Comparison of ENCODE assay signal across 8 cellular contexts in the genomic region with DNA sequence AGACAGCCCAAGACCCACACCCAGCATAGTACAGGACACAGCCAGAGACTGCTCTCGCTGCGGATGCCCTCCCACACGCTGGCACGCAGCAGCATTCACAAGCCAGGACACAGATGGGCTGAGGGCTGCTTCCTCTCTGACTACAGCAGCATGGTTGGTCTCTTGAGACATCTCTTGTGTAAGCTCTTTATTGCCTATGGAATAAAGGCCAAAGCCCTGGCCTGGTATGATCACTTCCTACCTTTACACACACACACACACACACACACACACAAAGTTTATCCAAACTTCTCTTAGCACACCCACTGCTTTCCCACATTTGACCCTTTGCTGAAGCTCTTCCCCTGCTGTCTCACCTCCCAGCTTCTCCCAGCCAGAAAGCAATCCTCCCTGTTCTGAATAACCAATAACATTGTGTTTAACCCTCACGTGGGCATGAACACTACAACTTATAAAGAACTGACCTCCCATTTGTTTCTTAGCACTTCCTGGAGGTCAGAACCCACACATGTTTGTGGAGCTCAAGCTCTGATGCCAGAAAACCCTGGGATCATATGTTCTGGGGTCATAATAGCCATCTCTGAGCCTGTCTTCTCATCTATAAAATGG. TPM values are rescaled to one million over a fixed set of nuclear protein-coding genes. Genes with fewer than 3 reads are reported as not detected.
A peak's percentile ranks its signal among the peaks of the same experiment; 100 is the strongest.
DNase-seq lines count a peak whose midpoint lies in the region; ATAC-seq lines count a peak whose summit lies in the region.

No MANE protein-coding gene starts in this region.

- intact Hi-C loops in Right ventricle myocardium superior (cut with DNase I) (no loop called here), sciatic nerve (cut with DNase I) (no loop called here)

- no peaks in the 10 kb centered on the region for H3K36me3 Mint-ChIP-seq in activated T-helper 17 cell treated with anti-CD3 and anti-CD28 coated beads, Interleukin-2, amount 50 U/mL, for 72 hours (ENCODE audit: low read depth)

- peaks cover 18% of the 10 kb centered on the region for H3K4me1 Mint-ChIP-seq in activated T-helper 17 cell treated with anti-CD3 and anti-CD28 coated beads, Interleukin-2, amount 50 U/mL, for 72 hours

- H3K4me3 Mint-ChIP-seq in activated T-helper 17 cell treated with anti-CD3 and anti-CD28 coated beads, Interleukin-2, amount 50 U/mL, for 72 hours, result peak overlapping the region; percentile 85

- H3K9me3 Mint-ChIP-seq in activated T-helper 17 cell treated with anti-CD3 and anti-CD28 coated beads, Interleukin-2, amount 50 U/mL, for 72 hours, result no peaks in the 10 kb centered on the region

- H3K27me3 Mint-ChIP-seq in activated T-helper 17 cell treated with anti-CD3 and anti-CD28 coated beads, Interleukin-2, amount 50 U/mL, for 72 hours, result no peaks in the 10 kb centered on the region

- peak; percentile 26 for DNase-seq in DMS114 treated with DMSO at 0.1 percent for 48 hours (lab: John Stamatoyannopoulos, UW; ENCODE audit: unreplicated experiment)
- peak; percentile 95 for DNase-seq in Kasumi-1 (lab: John Stamatoyannopoulos, UW)
- peak; percentile 81 for DNase-seq in Right ventricle myocardium superior
- peak; percentile 71 for DNase-seq in sciatic nerve (ENCODE audit: low spot score)
- DNase-seq in NCI-H1048 (lab: John Stamatoyannopoulos, UW), result no peak
- no peak for DNase-seq in effector CD4-positive, alpha-beta T cell
- DNase-seq in NCI-H345 treated with DMSO at 0.1 percent for 48 hours (lab: John Stamatoyannopoulos, UW; ENCODE audit: unreplicated experiment), result no peak

- no peak for ATAC-seq in activated T-helper 17 cell treated with anti-CD3 and anti-CD28 coated beads, Interleukin-2, amount 50 U/mL, for 72 hours (replicated peaks)
- ATAC-seq in Right ventricle myocardium superior (ENCODE audit: poor library complexity) (peak; percentile 51), sciatic nerve (peak; percentile 89)

- H3K27ac Mint-ChIP-seq in activated T-helper 17 cell treated with anti-CD3 and anti-CD28 coated beads, Interleukin-2, amount 50 U/mL, for 72 hours, result no peak overlapping the region

RNA-seq across cellular contexts. Expression of a gene that starts 1.2 kb away (rescaled TPM):
- 10 to 100 TPM; 14.8 to 22.0 TPM for total RNA-seq in activated T-helper 17 cell treated with anti-CD3 and anti-CD28 coated beads, Interleukin-2, amount 50 U/mL, for 72 hours
- 26.3 TPM for total RNA-seq in Right ventricle myocardium superior
- total RNA-seq in sciatic nerve, result 38.2 TPM

RNA-seq across cellular contexts. Expression of a gene that starts 47.5 kb away (rescaled TPM):
- not detected for total RNA-seq in activated T-helper 17 cell treated with anti-CD3 and anti-CD28 coated beads, Interleukin-2, amount 50 U/mL, for 72 hours
- total RNA-seq in Right ventricle myocardium superior, result not detected
- 2.1 TPM for total RNA-seq in sciatic nerve

Comparison
In these comparisons a context has a peak if more than half of its experiments do, and no peak if none do; other contexts are left out.
1. DNase-seq: peak in DMS114 treated with DMSO at 0.1 percent for 48 hours (single experiment), Kasumi-1 (2 of 2), Right ventricle myocardium superior (single experiment) and sciatic nerve (single experiment); none in NCI-H1048 (single experiment), effector CD4-positive, alpha-beta T cell (single experiment) and NCI-H345 treated with DMSO at 0.1 percent for 48 hours (single experiment).